Comparison of ENCODE assay signal across 8 cellular contexts in the genomic region with DNA sequence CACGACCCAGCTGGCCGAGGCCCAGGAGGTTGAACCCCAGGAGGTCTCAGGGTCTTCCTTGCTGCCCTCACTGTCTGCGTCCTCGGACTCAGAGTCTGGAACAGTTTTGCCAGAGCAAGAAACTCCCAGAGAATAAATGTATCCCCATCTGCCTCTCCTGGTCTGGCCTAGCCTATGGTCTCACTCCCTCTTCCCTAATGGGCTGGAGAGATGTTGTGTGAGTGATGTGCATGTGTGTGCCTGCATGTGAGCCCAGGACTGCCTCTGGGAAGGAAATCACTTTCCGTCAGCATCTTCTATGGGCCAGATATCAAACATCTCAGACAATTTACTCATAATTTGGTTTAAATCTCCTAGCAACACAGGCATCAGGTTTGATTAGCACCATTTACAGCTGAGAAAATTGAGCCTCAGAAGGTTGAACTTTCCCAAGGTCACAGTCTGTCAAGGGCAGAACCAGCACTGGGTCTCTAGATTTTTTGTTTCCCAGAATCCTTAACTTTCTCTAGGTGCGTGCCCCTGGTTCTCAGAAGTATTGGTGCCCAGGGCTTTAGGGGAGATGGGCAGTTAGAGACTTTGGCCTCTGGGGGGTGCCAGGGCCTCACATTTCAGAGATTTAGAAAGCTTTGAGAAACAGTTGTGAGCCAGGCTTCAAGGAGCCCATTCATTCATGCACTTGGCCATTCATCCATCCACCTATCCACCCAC. TPM values are rescaled to one million over a fixed set of nuclear protein-coding genes. Genes with fewer than 3 reads are reported as not detected.
DNase-seq lines count a peak whose midpoint lies in the region; ATAC-seq and TF ChIP-seq lines count a peak whose summit lies in the region.

No MANE protein-coding gene starts in this region.

- peak; percentile 89 for ATAC-seq in SK-N-SH treated with all-trans-retinoic acid at 6 μM for 48 hours
- no peak for ATAC-seq in HG02798 (IDR thresholded peaks at IDR 0.05; ENCODE audit: poor library complexity, unreplicated experiment)
- no peak for ATAC-seq in activated T-cell treated with anti-CD3 and anti-CD28 coated beads, Interleukin-2, amount 50 U/mL, for 4 hours
- no peak for ATAC-seq in HG03039 (IDR thresholded peaks at IDR 0.05; ENCODE audit: unreplicated experiment)

- TF ChIP-seq CTCF in HFFc6 (IDR thresholded peaks at IDR 0.05) (peak; percentile 83), fibroblast of pulmonary artery (IDR thresholded peaks at IDR 0.05; ENCODE audit: low read length, missing control alignments) (peak; percentile 74), progenitor cell of endocrine pancreas (IDR thresholded peaks at IDR 0.05; ENCODE audit: unreplicated experiment) (peak; percentile 60)

- no peak overlapping the region for H3K4me3 ChIP-seq in fibroblast of pulmonary artery (replicated peaks; ENCODE audit: low read depth, low read length)

- no peak overlapping the region for H3K27ac Mint-ChIP-seq in HFFc6
- no peak overlapping the region for H3K27ac Mint-ChIP-seq in progenitor cell of endocrine pancreas

- H3K36me3 Mint-ChIP-seq in HFFc6 (ENCODE audit: low read depth) = no peaks in the 10 kb centered on the region
- H3K36me3 Mint-ChIP-seq in progenitor cell of endocrine pancreas (ENCODE audit: insufficient read depth) = no peaks in the 10 kb centered on the region
- no peaks in the 10 kb centered on the region for H3K36me3 Mint-ChIP-seq in activated T-cell treated with anti-CD3 and anti-CD28 coated beads, Interleukin-2, amount 50 U/mL, for 4 hours (ENCODE audit: insufficient read depth)

- H3K27me3 Mint-ChIP-seq in HFFc6 (ENCODE audit: insufficient read depth) = peaks cover 2% of the 10 kb centered on the region
- H3K27me3 Mint-ChIP-seq in progenitor cell of endocrine pancreas = peaks cover 5% of the 10 kb centered on the region
- H3K27me3 Mint-ChIP-seq in activated T-cell treated with anti-CD3 and anti-CD28 coated beads, Interleukin-2, amount 50 U/mL, for 4 hours (ENCODE audit: low read depth) = peaks cover 4% of the 10 kb centered on the region

- H3K4me1 Mint-ChIP-seq in HFFc6 (ENCODE audit: low read depth) (peaks cover 5% of the 10 kb centered on the region), progenitor cell of endocrine pancreas (ENCODE audit: low read depth) (peaks cover 6% of the 10 kb centered on the region)
- H3K4me1 Mint-ChIP-seq in activated T-cell treated with anti-CD3 and anti-CD28 coated beads, Interleukin-2, amount 50 U/mL, for 4 hours (ENCODE audit: low read depth) = no peaks in the 10 kb centered on the region

- no peak overlapping the region for H3K4me3 Mint-ChIP-seq in HFFc6
- no peak overlapping the region for H3K4me3 Mint-ChIP-seq in progenitor cell of endocrine pancreas (ENCODE audit: low read depth)
- no peak overlapping the region for H3K4me3 Mint-ChIP-seq in activated T-cell treated with anti-CD3 and anti-CD28 coated beads, Interleukin-2, amount 50 U/mL, for 4 hours

- peak; percentile 81 for DNase-seq in DMS53 (lab: John Stamatoyannopoulos, UW)
- peak; percentile 56 for DNase-seq in HFFc6
- DNase-seq in fibroblast of pulmonary artery (ENCODE audit: low read depth) = peak; percentile 73
- no peak for DNase-seq in progenitor cell of endocrine pancreas (ENCODE audit: low spot score, unreplicated experiment)
- no peak for DNase-seq in activated T-cell treated with anti-CD3 and anti-CD28 coated beads, Interleukin-2, amount 50 U/mL, for 4 hours

- H3K9me3 Mint-ChIP-seq in HFFc6 (no peaks in the 10 kb centered on the region), progenitor cell of endocrine pancreas (ENCODE audit: low read depth) (no peaks in the 10 kb centered on the region)
- H3K9me3 Mint-ChIP-seq in activated T-cell treated with anti-CD3 and anti-CD28 coated beads, Interleukin-2, amount 50 U/mL, for 4 hours = no peaks in the 10 kb centered on the region

TF ChIP-seq in SK-N-SH treated with all-trans-retinoic acid at 6 μM for 48 hours, 23 proteins besides CTCF, POLR2A, EP300 and RAD21 (continues in another document):
- TF ChIP-seq OSR1 (CRISPR knock-in tag; IDR thresholded peaks at IDR 0.05) (no peak), ESRRG (CRISPR knock-in tag; IDR thresholded peaks at IDR 0.05) (no peak), ISL1 (CRISPR knock-in tag; IDR thresholded peaks at IDR 0.05) (no peak), PPARA (CRISPR knock-in tag; IDR thresholded peaks at IDR 0.05; ENCODE audit: borderline replicate concordance) (no peak), TCF4 (CRISPR knock-in tag; IDR thresholded peaks at IDR 0.05; ENCODE audit: borderline replicate concordance) (no peak), ARNTL (CRISPR knock-in tag; IDR thresholded peaks at IDR 0.05; ENCODE audit: borderline replicate concordance, low read depth) (no peak), CSDC2 (CRISPR knock-in tag; IDR thresholded peaks at IDR 0.05) (no peak), SNAI2 (CRISPR knock-in tag; IDR thresholded peaks at IDR 0.05) (no peak), RARB (CRISPR knock-in tag; IDR thresholded peaks at IDR 0.05) (no peak), ZFP30 (CRISPR knock-in tag; IDR thresholded peaks at IDR 0.05) (no peak)
- TF ChIP-seq, protein P1, sequence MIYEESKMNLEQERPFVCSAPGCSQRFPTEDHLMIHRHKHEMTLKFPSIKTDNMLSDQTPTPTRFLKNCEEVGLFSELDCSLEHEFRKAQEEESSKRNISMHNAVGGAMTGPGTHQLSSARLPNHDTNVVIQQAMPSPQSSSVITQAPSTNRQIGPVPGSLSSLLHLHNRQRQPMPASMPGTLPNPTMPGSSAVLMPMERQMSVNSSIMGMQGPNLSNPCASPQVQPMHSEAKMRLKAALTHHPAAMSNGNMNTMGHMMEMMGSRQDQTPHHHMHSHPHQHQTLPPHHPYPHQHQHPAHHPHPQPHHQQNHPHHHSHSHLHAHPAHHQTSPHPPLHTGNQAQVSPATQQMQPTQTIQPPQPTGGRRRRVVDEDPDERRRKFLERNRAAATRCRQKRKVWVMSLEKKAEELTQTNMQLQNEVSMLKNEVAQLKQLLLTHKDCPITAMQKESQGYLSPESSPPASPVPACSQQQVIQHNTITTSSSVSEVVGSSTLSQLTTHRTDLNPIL (CRISPR knock-in tag; IDR thresholded peaks at IDR 0.05; ENCODE audit: low read depth) = no peak
- TF ChIP-seq, protein P2, sequence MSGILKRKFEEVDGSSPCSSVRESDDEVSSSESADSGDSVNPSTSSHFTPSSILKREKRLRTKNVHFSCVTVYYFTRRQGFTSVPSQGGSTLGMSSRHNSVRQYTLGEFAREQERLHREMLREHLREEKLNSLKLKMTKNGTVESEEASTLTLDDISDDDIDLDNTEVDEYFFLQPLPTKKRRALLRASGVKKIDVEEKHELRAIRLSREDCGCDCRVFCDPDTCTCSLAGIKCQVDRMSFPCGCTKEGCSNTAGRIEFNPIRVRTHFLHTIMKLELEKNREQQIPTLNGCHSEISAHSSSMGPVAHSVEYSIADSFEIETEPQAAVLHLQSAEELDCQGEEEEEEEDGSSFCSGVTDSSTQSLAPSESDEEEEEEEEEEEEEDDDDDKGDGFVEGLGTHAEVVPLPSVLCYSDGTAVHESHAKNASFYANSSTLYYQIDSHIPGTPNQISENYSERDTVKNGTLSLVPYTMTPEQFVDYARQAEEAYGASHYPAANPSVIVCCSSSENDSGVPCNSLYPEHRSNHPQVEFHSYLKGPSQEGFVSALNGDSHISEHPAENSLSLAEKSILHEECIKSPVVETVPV (CRISPR knock-in tag; IDR thresholded peaks at IDR 0.05) = no peak
- TF ChIP-seq, protein P3, sequence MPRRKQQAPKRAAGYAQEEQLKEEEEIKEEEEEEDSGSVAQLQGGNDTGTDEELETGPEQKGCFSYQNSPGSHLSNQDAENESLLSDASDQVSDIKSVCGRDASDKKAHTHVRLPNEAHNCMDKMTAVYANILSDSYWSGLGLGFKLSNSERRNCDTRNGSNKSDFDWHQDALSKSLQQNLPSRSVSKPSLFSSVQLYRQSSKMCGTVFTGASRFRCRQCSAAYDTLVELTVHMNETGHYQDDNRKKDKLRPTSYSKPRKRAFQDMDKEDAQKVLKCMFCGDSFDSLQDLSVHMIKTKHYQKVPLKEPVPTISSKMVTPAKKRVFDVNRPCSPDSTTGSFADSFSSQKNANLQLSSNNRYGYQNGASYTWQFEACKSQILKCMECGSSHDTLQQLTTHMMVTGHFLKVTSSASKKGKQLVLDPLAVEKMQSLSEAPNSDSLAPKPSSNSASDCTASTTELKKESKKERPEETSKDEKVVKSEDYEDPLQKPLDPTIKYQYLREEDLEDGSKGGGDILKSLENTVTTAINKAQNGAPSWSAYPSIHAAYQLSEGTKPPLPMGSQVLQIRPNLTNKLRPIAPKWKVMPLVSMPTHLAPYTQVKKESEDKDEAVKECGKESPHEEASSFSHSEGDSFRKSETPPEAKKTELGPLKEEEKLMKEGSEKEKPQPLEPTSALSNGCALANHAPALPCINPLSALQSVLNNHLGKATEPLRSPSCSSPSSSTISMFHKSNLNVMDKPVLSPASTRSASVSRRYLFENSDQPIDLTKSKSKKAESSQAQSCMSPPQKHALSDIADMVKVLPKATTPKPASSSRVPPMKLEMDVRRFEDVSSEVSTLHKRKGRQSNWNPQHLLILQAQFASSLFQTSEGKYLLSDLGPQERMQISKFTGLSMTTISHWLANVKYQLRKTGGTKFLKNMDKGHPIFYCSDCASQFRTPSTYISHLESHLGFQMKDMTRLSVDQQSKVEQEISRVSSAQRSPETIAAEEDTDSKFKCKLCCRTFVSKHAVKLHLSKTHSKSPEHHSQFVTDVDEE (CRISPR knock-in tag; IDR thresholded peaks at IDR 0.05) = no peak

RNA-seq across cellular contexts. Expression of a gene that starts 4.9 kb away (rescaled TPM):
- not detected for total RNA-seq in HFFc6 (2021; fragmentation: NEBNext Ultra II Directional; extraction: Animal tissue kit (Norgen Biotek cat#: 25700))
- not detected in 2 replicates for total RNA-seq in progenitor cell of endocrine pancreas
- total RNA-seq in activated T-cell treated with anti-CD3 and anti-CD28 coated beads, Interleukin-2, amount 50 U/mL, for 4 hours = not detected

RNA-seq across cellular contexts. Expression of a gene that starts 23.6 kb away (rescaled TPM):
- 1 to 10 TPM; 3.9 to 7.2 (median 6.0) TPM for total RNA-seq in HFFc6 (2021; fragmentation: NEBNext Ultra II Directional; extraction: Animal tissue kit (Norgen Biotek cat#: 25700))
- total RNA-seq in progenitor cell of endocrine pancreas = 13.3 and 13.5 TPM in 2 replicates
- under 1 TPM in 2 of 3 donors, not detected in 1; 0.41 to 0.69 TPM for total RNA-seq in activated T-cell treated with anti-CD3 and anti-CD28 coated beads, Interleukin-2, amount 50 U/mL, for 4 hours

RNA-seq across cellular contexts. Expression of a gene that starts 35.1 kb away (rescaled TPM):
- total RNA-seq in HFFc6 (2021; fragmentation: NEBNext Ultra II Directional; extraction: Animal tissue kit (Norgen Biotek cat#: 25700)) = under 1 TPM; 0.05 to 0.47 (median 0.32) TPM
- total RNA-seq in progenitor cell of endocrine pancreas = 172 and 183 TPM in 2 replicates
- total RNA-seq in activated T-cell treated with anti-CD3 and anti-CD28 coated beads, Interleukin-2, amount 50 U/mL, for 4 hours = under 1 TPM; 0.24 to 0.56 (median 0.32) TPM

Comparison
In these comparisons a context has a peak if more than half of its experiments do, and no peak if none do; other contexts are left out.
1. DNase-seq: peak in DMS53 (single experiment), HFFc6 (single experiment) and fibroblast of pulmonary artery (single experiment); none in progenitor cell of endocrine pancreas (single experiment) and activated T-cell treated with anti-CD3 and anti-CD28 coated beads, Interleukin-2, amount 50 U/mL, for 4 hours (single experiment).
2. RNA of a gene that starts 35.1 kb away (total RNA-seq): 172 to 183 TPM in progenitor cell of endocrine pancreas; 0.05 to 0.47 TPM in HFFc6 and 0.24 to 0.56 TPM in activated T-cell treated with anti-CD3 and anti-CD28 coated beads, Interleukin-2, amount 50 U/mL, for 4 hours; every median in the first group is over 100 times any median in the second.
3. Peak in every context shown above with its lines, with median percentiles within 50 percentile points of each other: CTCF ChIP-seq.